In the genomic region with DNA sequence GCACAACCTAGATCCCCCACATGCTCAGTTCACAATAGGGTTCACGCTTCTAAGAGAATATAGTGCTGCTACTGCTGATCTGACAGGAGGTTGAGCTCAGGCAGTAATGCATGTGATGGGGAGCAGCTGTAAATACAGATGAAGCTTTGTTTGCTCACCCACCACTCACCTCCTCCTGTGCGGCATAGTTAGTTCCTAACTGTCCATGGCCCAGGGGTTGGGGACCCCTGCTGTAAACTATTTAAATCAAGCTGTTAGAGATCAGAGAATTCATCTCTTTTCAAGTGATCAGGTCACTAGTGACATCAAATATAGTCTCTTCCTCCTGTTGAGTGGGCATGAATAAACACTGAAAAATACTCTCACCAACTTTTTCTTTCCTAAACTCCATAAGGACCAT, we compare ENCODE assay signal across 1 cellular context.
TF ChIP-seq lines count a peak whose summit lies in the region.

No MANE protein-coding gene starts in this region.

TF ChIP-seq in GM23338, 12 proteins besides CTCF, POLR2A, EP300 and RAD21 (continued from another document):
- TF ChIP-seq CREB1 (CRISPR knock-in tag; IDR thresholded peaks at IDR 0.05; ENCODE audit: low read depth), result no peak
- TF ChIP-seq POLR2AphosphoS5 (IDR thresholded peaks at IDR 0.05; ENCODE audit: low read depth), result no peak
- TF ChIP-seq, protein P1, sequence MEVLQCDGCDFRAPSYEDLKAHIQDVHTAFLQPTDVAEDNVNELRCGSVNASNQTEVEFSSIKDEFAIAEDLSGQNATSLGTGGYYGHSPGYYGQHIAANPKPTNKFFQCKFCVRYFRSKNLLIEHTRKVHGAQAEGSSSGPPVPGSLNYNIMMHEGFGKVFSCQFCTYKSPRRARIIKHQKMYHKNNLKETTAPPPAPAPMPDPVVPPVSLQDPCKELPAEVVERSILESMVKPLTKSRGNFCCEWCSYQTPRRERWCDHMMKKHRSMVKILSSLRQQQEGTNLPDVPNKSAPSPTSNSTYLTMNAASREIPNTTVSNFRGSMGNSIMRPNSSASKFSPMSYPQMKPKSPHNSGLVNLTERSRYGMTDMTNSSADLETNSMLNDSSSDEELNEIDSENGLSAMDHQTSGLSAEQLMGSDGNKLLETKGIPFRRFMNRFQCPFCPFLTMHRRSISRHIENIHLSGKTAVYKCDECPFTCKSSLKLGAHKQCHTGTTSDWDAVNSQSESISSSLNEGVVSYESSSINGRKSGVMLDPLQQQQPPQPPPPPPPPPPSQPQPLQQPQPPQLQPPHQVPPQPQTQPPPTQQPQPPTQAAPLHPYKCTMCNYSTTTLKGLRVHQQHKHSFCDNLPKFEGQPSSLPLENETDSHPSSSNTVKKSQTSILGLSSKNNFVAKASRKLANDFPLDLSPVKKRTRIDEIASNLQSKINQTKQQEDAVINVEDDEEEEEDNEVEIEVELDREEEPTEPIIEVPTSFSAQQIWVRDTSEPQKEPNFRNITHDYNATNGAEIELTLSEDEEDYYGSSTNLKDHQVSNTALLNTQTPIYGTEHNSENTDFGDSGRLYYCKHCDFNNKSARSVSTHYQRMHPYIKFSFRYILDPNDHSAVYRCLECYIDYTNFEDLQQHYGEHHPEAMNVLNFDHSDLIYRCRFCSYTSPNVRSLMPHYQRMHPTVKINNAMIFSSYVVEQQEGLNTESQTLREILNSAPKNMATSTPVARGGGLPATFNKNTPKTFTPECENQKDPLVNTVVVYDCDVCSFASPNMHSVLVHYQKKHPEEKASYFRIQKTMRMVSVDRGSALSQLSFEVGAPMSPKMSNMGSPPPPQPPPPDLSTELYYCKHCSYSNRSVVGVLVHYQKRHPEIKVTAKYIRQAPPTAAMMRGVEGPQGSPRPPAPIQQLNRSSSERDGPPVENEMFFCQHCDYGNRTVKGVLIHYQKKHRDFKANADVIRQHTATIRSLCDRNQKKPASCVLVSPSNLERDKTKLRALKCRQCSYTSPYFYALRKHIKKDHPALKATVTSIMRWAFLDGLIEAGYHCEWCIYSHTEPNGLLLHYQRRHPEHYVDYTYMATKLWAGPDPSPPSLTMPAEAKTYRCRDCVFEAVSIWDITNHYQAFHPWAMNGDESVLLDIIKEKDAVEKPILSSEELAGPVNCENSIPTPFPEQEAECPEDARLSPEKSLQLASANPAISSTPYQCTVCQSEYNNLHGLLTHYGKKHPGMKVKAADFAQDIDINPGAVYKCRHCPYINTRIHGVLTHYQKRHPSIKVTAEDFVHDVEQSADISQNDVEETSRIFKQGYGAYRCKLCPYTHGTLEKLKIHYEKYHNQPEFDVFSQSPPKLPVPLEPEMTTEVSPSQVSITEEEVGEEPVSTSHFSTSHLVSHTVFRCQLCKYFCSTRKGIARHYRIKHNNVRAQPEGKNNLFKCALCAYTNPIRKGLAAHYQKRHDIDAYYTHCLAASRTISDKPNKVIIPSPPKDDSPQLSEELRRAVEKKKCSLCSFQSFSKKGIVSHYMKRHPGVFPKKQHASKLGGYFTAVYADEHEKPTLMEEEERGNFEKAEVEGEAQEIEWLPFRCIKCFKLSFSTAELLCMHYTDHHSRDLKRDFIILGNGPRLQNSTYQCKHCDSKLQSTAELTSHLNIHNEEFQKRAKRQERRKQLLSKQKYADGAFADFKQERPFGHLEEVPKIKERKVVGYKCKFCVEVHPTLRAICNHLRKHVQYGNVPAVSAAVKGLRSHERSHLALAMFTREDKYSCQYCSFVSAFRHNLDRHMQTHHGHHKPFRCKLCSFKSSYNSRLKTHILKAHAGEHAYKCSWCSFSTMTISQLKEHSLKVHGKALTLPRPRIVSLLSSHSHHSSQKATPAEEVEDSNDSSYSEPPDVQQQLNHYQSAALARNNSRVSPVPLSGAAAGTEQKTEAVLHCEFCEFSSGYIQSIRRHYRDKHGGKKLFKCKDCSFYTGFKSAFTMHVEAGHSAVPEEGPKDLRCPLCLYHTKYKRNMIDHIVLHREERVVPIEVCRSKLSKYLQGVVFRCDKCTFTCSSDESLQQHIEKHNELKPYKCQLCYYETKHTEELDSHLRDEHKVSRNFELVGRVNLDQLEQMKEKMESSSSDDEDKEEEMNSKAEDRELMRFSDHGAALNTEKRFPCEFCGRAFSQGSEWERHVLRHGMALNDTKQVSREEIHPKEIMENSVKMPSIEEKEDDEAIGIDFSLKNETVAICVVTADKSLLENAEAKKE (CRISPR knock-in tag; IDR thresholded peaks at IDR 0.05), result no peak
